9 cellular contexts compared by ENCODE assay signal in genomic region chr13:78602561-78603239, GRCh38. TPM values are rescaled to one million over a fixed set of nuclear protein-coding genes. Genes with fewer than 3 reads are reported as not detected.
DNase-seq lines count a peak whose midpoint lies in the region; ATAC-seq lines count a peak whose summit lies in the region.
"Had no signal": no experiment of that assay in that cellular context is flagged by ENCODE, and none has a peak within 500 bp of the region (broad histone marks: within the 10 kb centered on the region; RNA-seq: fewer than 3 reads in every experiment).

No MANE protein-coding gene starts in this region.

- H3K4me1 Mint-ChIP-seq in dendritic cell treated with granulocyte-macrophage colony-stimulating factor and Interleukin-4, amounts not matched to agents 40 ng/mL and 50 ng/mL, for 4 days (ENCODE audit: low read depth) = peaks cover 52% of the 10 kb centered on the region

- no peaks in the 10 kb centered on the region for H3K36me3 ChIP-seq in neuronal stem cell (replicated peaks in 1 of 2; ENCODE audit: control insufficient read depth in 2 of 2, insufficient read depth in 2 of 2, low read length in 2 of 2)

- H2BK5ac ChIP-seq in neuronal stem cell (ENCODE audit: low read length) = peak overlapping the region; percentile 53

- peak overlapping the region; percentile 48 to 80 for H3K4me3 ChIP-seq in neuronal stem cell (ENCODE audit: low read length in 2 of 2)

- H3K4me2 ChIP-seq in neuronal stem cell (ENCODE audit: insufficient read depth, low read length, poor library complexity, severe bottlenecking) = peak overlapping the region; percentile 90

- no peaks in the 10 kb centered on the region for H3K9me3 Mint-ChIP-seq in dendritic cell treated with granulocyte-macrophage colony-stimulating factor and Interleukin-4, amounts not matched to agents 40 ng/mL and 50 ng/mL, for 4 days

- H3K36me3 Mint-ChIP-seq in dendritic cell treated with granulocyte-macrophage colony-stimulating factor and Interleukin-4, amounts not matched to agents 40 ng/mL and 50 ng/mL, for 4 days (ENCODE audit: low read depth) = no peaks in the 10 kb centered on the region

- no CpG with 5 or more reads among the region's 51 CpGs for WGBS in neuronal stem cell (ENCODE audit: extremely low coverage in 2 of 2, insufficient read length in 2 of 2, insufficient replicate concordance in 1 of 2), 2 donors

- H3K4me3 Mint-ChIP-seq in dendritic cell treated with granulocyte-macrophage colony-stimulating factor and Interleukin-4, amounts not matched to agents 40 ng/mL and 50 ng/mL, for 4 days = peak overlapping the region; percentile 37

- no peak overlapping the region for H3K27ac Mint-ChIP-seq in dendritic cell treated with granulocyte-macrophage colony-stimulating factor and Interleukin-4, amounts not matched to agents 40 ng/mL and 50 ng/mL, for 4 days

- H2BK15ac ChIP-seq in neuronal stem cell (ENCODE audit: low read length) = no peak overlapping the region

- no peak overlapping the region for H4K8ac ChIP-seq in neuronal stem cell (ENCODE audit: low read depth, low read length)

- no peak overlapping the region for H4K91ac ChIP-seq in neuronal stem cell (ENCODE audit: low read depth, low read length, poor library complexity)

- H3K79me1 ChIP-seq in neuronal stem cell (ENCODE audit: low read depth, low read length) = peaks cover 2% of the 10 kb centered on the region

- H2BK120ac ChIP-seq in neuronal stem cell (ENCODE audit: low read depth, low read length) = no peak overlapping the region

- H3K4me1 ChIP-seq in neuronal stem cell (ENCODE audit: control insufficient read depth in 2 of 2, insufficient read depth in 1 of 2, low read depth in 1 of 2, low read length in 2 of 2) = peaks cover 11 to 14% of the 10 kb centered on the region in 2 donors

- no peak overlapping the region for H2BK12ac ChIP-seq in neuronal stem cell (ENCODE audit: low read length)

- ATAC-seq in GM21737 (IDR thresholded peaks at IDR 0.05; ENCODE audit: unreplicated experiment) (peak; percentile 16), HG03025 (IDR thresholded peaks at IDR 0.05; ENCODE audit: low FRiP score, unreplicated experiment) (no peak)

- H2AFZ ChIP-seq in neuronal stem cell (ENCODE audit: low read length) = peak overlapping the region; percentile 98

- H3K4ac ChIP-seq in neuronal stem cell (ENCODE audit: low read length) = no peak overlapping the region

- peak overlapping the region; percentile 35 for H2AK5ac ChIP-seq in neuronal stem cell (ENCODE audit: low read depth, low read length)

- peak overlapping the region; percentile 63 for H3K23ac ChIP-seq in neuronal stem cell (ENCODE audit: low read depth, low read length, poor library complexity)

- peaks cover 0 to 6% of the 10 kb centered on the region in 2 donors for H3K9me3 ChIP-seq in neuronal stem cell (replicated peaks in 1 of 2; ENCODE audit: control insufficient read depth in 2 of 2, insufficient read depth in 1 of 2, low read depth in 1 of 2, low read length in 2 of 2)

- intact Hi-C loops in dendritic cell treated with granulocyte-macrophage colony-stimulating factor and Interleukin-4, amounts not matched to agents 40 ng/mL and 50 ng/mL, for 4 days (cut with micrococcal nuclease) = no loop called here

- H3K18ac ChIP-seq in neuronal stem cell (ENCODE audit: low read length) = peak overlapping the region; percentile 57

- H3K14ac ChIP-seq in neuronal stem cell (ENCODE audit: low read length) = peak overlapping the region; percentile 39

- H3K9ac ChIP-seq in neuronal stem cell (ENCODE audit: low read depth, low read length, poor library complexity) = peak overlapping the region; percentile 80

- peaks cover 60 to 96% (median 90%) of the 10 kb centered on the region in 3 experiments for H3K27me3 ChIP-seq in neuronal stem cell (ENCODE audit: control insufficient read depth in 3 of 3, insufficient read depth in 3 of 3, low read depth in 1 of 3, low read length in 3 of 3)

- DNase-seq in NCI-H1694 (lab: John Stamatoyannopoulos, UW) (peak; percentile 23), NCI-H1694 treated with DMSO at 0.1 percent for 48 hours (lab: John Stamatoyannopoulos, UW) (no peak), MV-4-11 (lab: John Stamatoyannopoulos, UW) (peak; percentile 37), neuronal stem cell (ENCODE audit: low spot score) (peak; percentile 23), glomerular visceral epithelial cell (ENCODE audit: extremely low spot score) (no peak)

- H3K27me3 Mint-ChIP-seq in dendritic cell treated with granulocyte-macrophage colony-stimulating factor and Interleukin-4, amounts not matched to agents 40 ng/mL and 50 ng/mL, for 4 days = peaks cover 86% of the 10 kb centered on the region

- H3K27ac ChIP-seq in neuronal stem cell (replicated peaks; ENCODE audit: low read length) = no peak overlapping the region
- H3K27ac ChIP-seq: VCaP had no signal

RNA-seq across cellular contexts. Expression of gene POU4F1, which starts 0.7 kb away (rescaled TPM):
- 0.04 TPM for polyA plus RNA-seq in neuronal stem cell (2013, experiment 1 of 2)
- polyA plus RNA-seq in neuronal stem cell (2013, experiment 2 of 2) = 0.04 TPM

RNA-seq across cellular contexts. Expression of gene OBI1, which starts 56.3 kb away (rescaled TPM):
- 22.0 TPM for polyA plus RNA-seq in neuronal stem cell (2013, experiment 1 of 2)
- polyA plus RNA-seq in neuronal stem cell (2013, experiment 2 of 2) = 22.1 TPM

Comparison
In these comparisons a context has a peak if more than half of its experiments do, and no peak if none do; other contexts are left out.
1. DNase-seq: peak in NCI-H1694 (single experiment), MV-4-11 (single experiment) and neuronal stem cell (single experiment); none in NCI-H1694 treated with DMSO at 0.1 percent for 48 hours (single experiment) and glomerular visceral epithelial cell (single experiment).